In genomic region chr19:35738021-35738886, GRCh38 we compare ENCODE assay signal across 9 cellular contexts. TPM values are rescaled to one million over a fixed set of nuclear protein-coding genes. Genes with fewer than 3 reads are reported as not detected.
DNase-seq lines count a peak whose midpoint lies in the region; ATAC-seq and TF ChIP-seq lines count a peak whose summit lies in the region.
"Had no signal": no experiment of that assay in that cellular context is flagged by ENCODE, and none has a peak within 500 bp of the region (broad histone marks: within the 10 kb centered on the region; RNA-seq: fewer than 3 reads in every experiment).

No MANE protein-coding gene starts in this region.

- H3K27me3 ChIP-seq in body of pancreas: no peaks in the 10 kb centered on the region
- no peaks in the 10 kb centered on the region for H3K27me3 ChIP-seq in SK-N-SH (ENCODE audit: insufficient read depth)
- H3K27me3 ChIP-seq: gastroesophageal sphincter had no signal

- H3K4me1 ChIP-seq in body of pancreas (peaks cover 15% of the 10 kb centered on the region), SK-N-SH (ENCODE audit: control insufficient read depth in 1 of 2, insufficient read depth in 2 of 2, low read depth in 1 of 2, low read length in 1 of 2) (peaks cover 0 to 10% of the 10 kb centered on the region in 2 experiments; a peak in 1 of 4 replicates)

- no peak overlapping the region for H3K9ac ChIP-seq in SK-N-SH

- POLR2A ChIA-PET in SK-N-SH (lab: Yijun Ruan, JAX): no interaction called here

- ATAC-seq in activated naive CD4-positive, alpha-beta T cell treated with anti-CD3 and anti-CD28 coated beads, Interleukin-2, amount 50 U/mL, for 72 hours: no peak
- ATAC-seq in body of pancreas: no peak
- ATAC-seq: gastroesophageal sphincter had no signal

- H3K4me2 ChIP-seq in SK-N-SH: no peak overlapping the region

- no peaks in the 10 kb centered on the region for H4K20me1 ChIP-seq in SK-N-SH (ENCODE audit: insufficient read depth)

- peaks cover 20 to 30% of the 10 kb centered on the region in 2 donors for H3K36me3 Mint-ChIP-seq in activated naive CD4-positive, alpha-beta T cell treated with anti-CD3 and anti-CD28 coated beads, Interleukin-2, amount 50 U/mL, for 72 hours
- peaks cover 41% of the 10 kb centered on the region for H3K36me3 Mint-ChIP-seq in brain
- H3K36me3 Mint-ChIP-seq in type B pancreatic cell: peaks cover 4% of the 10 kb centered on the region

- no peak overlapping the region for H3K4me3 ChIP-seq in body of pancreas
- no peak overlapping the region for H3K4me3 ChIP-seq in SK-N-SH (ENCODE audit: low read depth in 2 of 2, low read length in 1 of 2)
- H3K4me3 ChIP-seq: gastroesophageal sphincter, SK-N-MC had no signal

- TF ChIP-seq CTCF in brain (conservative IDR thresholded peaks at IDR 0.05) (no peak), type B pancreatic cell (conservative IDR thresholded peaks at IDR 0.05) (no peak), body of pancreas (IDR thresholded peaks at IDR 0.05) (no peak), SK-N-SH (IDR thresholded peaks at IDR 0.05) (no peak)

- 91 to 94% methylated on average over 33 to 34 of the region's 37 CpGs for WGBS in body of pancreas, 2 donors
- WGBS in SK-N-SH (ENCODE audit: low lambda C conversion rate): 93% methylated on average over 37 of the region's 37 CpGs

- intact Hi-C loops in body of pancreas (cut with DNase I): no loop called here

- H3K27ac ChIP-seq in body of pancreas (no peak overlapping the region), SK-N-SH (ENCODE audit: low read depth in 2 of 2, low read length in 1 of 2) (no peak overlapping the region)
- H3K27ac ChIP-seq: SK-N-MC had no signal

- no peak for TF ChIP-seq EP300 in SK-N-SH (IDR thresholded peaks at IDR 0.05; ENCODE audit: borderline replicate concordance in 1 of 2, low read depth in 1 of 2, low read length in 1 of 2)

- H3K9me3 ChIP-seq in body of pancreas (no peaks in the 10 kb centered on the region), SK-N-SH (no peaks in the 10 kb centered on the region)
- H3K9me3 ChIP-seq: gastroesophageal sphincter had no signal

- TF ChIP-seq RAD21 in SK-N-SH (IDR thresholded peaks at IDR 0.05; ENCODE audit: low read length): no peak

- TF ChIP-seq POLR2A in body of pancreas (IDR thresholded peaks at IDR 0.05): no peak

- H3F3A ChIP-seq in SK-N-SH (replicated peaks; ENCODE audit: insufficient read depth): peaks cover 8% of the 10 kb centered on the region

- no peaks in the 10 kb centered on the region for H3K9me2 ChIP-seq in SK-N-SH

- H3K36me3 ChIP-seq in body of pancreas (replicated peaks in 1 of 2; ENCODE audit: insufficient read depth in 1 of 2, low read depth in 2 of 2) (peaks cover 4 to 17% of the 10 kb centered on the region in 2 donors), SK-N-SH (replicated peaks in 1 of 2; ENCODE audit: control insufficient read depth in 1 of 2, insufficient read depth in 2 of 2, low read length in 1 of 2) (peaks cover 9 to 45% of the 10 kb centered on the region in 2 experiments)

- H3K4me1 Mint-ChIP-seq in brain: peaks cover 18% of the 10 kb centered on the region
- peaks cover 3% of the 10 kb centered on the region for H3K4me1 Mint-ChIP-seq in type B pancreatic cell (ENCODE audit: unreplicated experiment)

- no peaks in the 10 kb centered on the region for H3K27me3 Mint-ChIP-seq in brain
- H3K27me3 Mint-ChIP-seq in type B pancreatic cell: no peaks in the 10 kb centered on the region

- H3K4me3 Mint-ChIP-seq in brain (peak overlapping the region in 3 of 5 experiments; percentile 28 to 44 (median 33)), type B pancreatic cell (peak overlapping the region; percentile 34)

- H3K9me3 Mint-ChIP-seq in activated naive CD4-positive, alpha-beta T cell treated with anti-CD3 and anti-CD28 coated beads, Interleukin-2, amount 50 U/mL, for 72 hours: no peaks in the 10 kb centered on the region
- no peaks in the 10 kb centered on the region for H3K9me3 Mint-ChIP-seq in brain
- no peaks in the 10 kb centered on the region for H3K9me3 Mint-ChIP-seq in type B pancreatic cell

- H3K27ac Mint-ChIP-seq in activated naive CD4-positive, alpha-beta T cell treated with anti-CD3 and anti-CD28 coated beads, Interleukin-2, amount 50 U/mL, for 72 hours: peak overlapping the region; percentile 36 to 93
- H3K27ac Mint-ChIP-seq in brain (no peak overlapping the region), type B pancreatic cell (no peak overlapping the region)

- no peaks in the 10 kb centered on the region for H3K79me2 ChIP-seq in SK-N-SH (ENCODE audit: insufficient read depth)

- no peak for DNase-seq in activated naive CD4-positive, alpha-beta T cell treated with anti-CD3 and anti-CD28 coated beads, Interleukin-2, amount 50 U/mL, for 72 hours (ENCODE audit: low spot score in 2 of 2)
- no peak for DNase-seq in activated naive CD4-positive, alpha-beta T cell treated with Interleukin-2 at 50 U/mL for 16 hours
- DNase-seq in type B pancreatic cell (ENCODE audit: extremely low spot score, unreplicated experiment) (no peak), body of pancreas (no peak), SK-N-SH (no peak)
- DNase-seq: DMS153 had no signal

- CTCF ChIA-PET in SK-N-SH (lab: Yijun Ruan, JAX): interaction anchor here (1.0 to 1.2 kb wide), 2 partner anchors 20 to 82 kb away, joined by 3 read pairs; no protein-coding TSS in a partner anchor

- H2AFZ ChIP-seq in SK-N-SH (ENCODE audit: low read depth): no peak overlapping the region

TF ChIP-seq in SK-N-SH, 30 proteins besides CTCF, POLR2A, EP300 and RAD21 (continues in another document):
- TF ChIP-seq SIN3A (IDR thresholded peaks at IDR 0.05; ENCODE audit: borderline replicate concordance, low read depth, low read length): no peak
- no peak for TF ChIP-seq PBX3 (IDR thresholded peaks at IDR 0.05)
- TF ChIP-seq RXRA (IDR thresholded peaks at IDR 0.05; ENCODE audit: borderline replicate concordance, low read depth): no peak
- no peak for TF ChIP-seq POLR2AphosphoS5 (IDR thresholded peaks at IDR 0.05; ENCODE audit: low read depth, low read length)
- TF ChIP-seq FOSL2 (IDR thresholded peaks at IDR 0.05; ENCODE audit: borderline replicate concordance, low read depth): no peak
- TF ChIP-seq MXI1 (IDR thresholded peaks at IDR 0.05; ENCODE audit: low read depth, low read length): no peak
- TF ChIP-seq TEAD4 (IDR thresholded peaks at IDR 0.05; ENCODE audit: borderline replicate concordance, insufficient read depth): no peak

RNA-seq across cellular contexts. Expression of gene IGFLR1, which starts 4.0 kb away (rescaled TPM):
- 100 to 1,000 TPM in 1 of 2 donors, 10 to 100 TPM in 1; 74.6 to 245 TPM for total RNA-seq in activated naive CD4-positive, alpha-beta T cell treated with anti-CD3 and anti-CD28 coated beads, Interleukin-2, amount 50 U/mL, for 72 hours
- polyA plus RNA-seq in brain (ENCODE audit: insufficient read depth, low read depth, low replicate concordance): 11.2 TPM
- total RNA-seq in type B pancreatic cell (ENCODE audit: low replicate concordance): 1.5 and 3.8 TPM in 2 replicates
- 10 to 100 TPM in 1 of 2 donors, 1 to 10 TPM in 1; 6.0 to 11.2 TPM for total RNA-seq in body of pancreas
- 5.1 and 5.6 TPM in 2 replicates for polyA plus RNA-seq in SK-N-SH (2012; rRNA removed)
- polyA plus RNA-seq in SK-N-SH (2012; cell fraction: cytosol; rRNA removed): 2.2 and 5.0 TPM in 2 replicates
- polyA plus RNA-seq in SK-N-SH (2012; cell fraction: nucleus; rRNA removed): 7.2 and 14.5 TPM in 2 replicates

RNA-seq across cellular contexts. Expression of gene U2AF1L4, which starts 7.0 kb away (rescaled TPM):
- 10 to 100 TPM; 33.8 to 69.0 TPM for total RNA-seq in activated naive CD4-positive, alpha-beta T cell treated with anti-CD3 and anti-CD28 coated beads, Interleukin-2, amount 50 U/mL, for 72 hours
- polyA plus RNA-seq in brain (ENCODE audit: insufficient read depth, low read depth, low replicate concordance): 20.6 TPM
- total RNA-seq in type B pancreatic cell (ENCODE audit: low replicate concordance): 22.2 and 25.4 TPM in 2 replicates
- 10 to 100 TPM; 26.2 to 83.4 TPM for total RNA-seq in body of pancreas
- polyA plus RNA-seq in SK-N-SH (2012; rRNA removed): 25.9 and 29.4 TPM in 2 replicates
- polyA plus RNA-seq in SK-N-SH (2012; cell fraction: cytosol; rRNA removed): 14.9 and 16.6 TPM in 2 replicates
- 109 and 119 TPM in 2 replicates for polyA plus RNA-seq in SK-N-SH (2012; cell fraction: nucleus; rRNA removed)

RNA-seq across cellular contexts. Expression of gene PSENEN, which starts 7.2 kb away (rescaled TPM):
- 10 to 100 TPM; 43.2 to 49.4 TPM for total RNA-seq in activated naive CD4-positive, alpha-beta T cell treated with anti-CD3 and anti-CD28 coated beads, Interleukin-2, amount 50 U/mL, for 72 hours
- 153 TPM for polyA plus RNA-seq in brain (ENCODE audit: insufficient read depth, low read depth, low replicate concordance)
- total RNA-seq in type B pancreatic cell (ENCODE audit: low replicate concordance): 74.2 and 85.4 TPM in 2 replicates
- 10 to 100 TPM; 10.6 to 21.1 TPM for total RNA-seq in body of pancreas
- 66.3 and 99.2 TPM in 2 replicates for polyA plus RNA-seq in SK-N-SH (2012; rRNA removed)
- 61.7 and 73.5 TPM in 2 replicates for polyA plus RNA-seq in SK-N-SH (2012; cell fraction: cytosol; rRNA removed)
- polyA plus RNA-seq in SK-N-SH (2012; cell fraction: nucleus; rRNA removed): 29.1 and 42.7 TPM in 2 replicates

RNA-seq across cellular contexts. Expression of gene LIN37, which starts 10.1 kb away (rescaled TPM):
- total RNA-seq in activated naive CD4-positive, alpha-beta T cell treated with anti-CD3 and anti-CD28 coated beads, Interleukin-2, amount 50 U/mL, for 72 hours: 10 to 100 TPM; 11.2 to 25.0 TPM
- 21.2 TPM for polyA plus RNA-seq in brain (ENCODE audit: insufficient read depth, low read depth, low replicate concordance)
- total RNA-seq in type B pancreatic cell (ENCODE audit: low replicate concordance): 15.5 and 17.9 TPM in 2 replicates
- total RNA-seq in body of pancreas: 1 to 10 TPM; 6.7 to 7.6 TPM
- 21.1 and 25.2 TPM in 2 replicates for polyA plus RNA-seq in SK-N-SH (2012; rRNA removed)
- polyA plus RNA-seq in SK-N-SH (2012; cell fraction: cytosol; rRNA removed): 7.1 and 11.0 TPM in 2 replicates
- polyA plus RNA-seq in SK-N-SH (2012; cell fraction: nucleus; rRNA removed): 68.2 and 85.3 TPM in 2 replicates

RNA-seq across cellular contexts. Expression of gene HSPB6, which starts 18.6 kb away (rescaled TPM):
- total RNA-seq in activated naive CD4-positive, alpha-beta T cell treated with anti-CD3 and anti-CD28 coated beads, Interleukin-2, amount 50 U/mL, for 72 hours: under 1 TPM; 0.32 to 0.99 TPM
- polyA plus RNA-seq in brain (ENCODE audit: insufficient read depth, low read depth, low replicate concordance) (25.1 TPM), SK-N-SH (2012; rRNA removed) (0.10 and 0.43 TPM in 2 replicates)
- total RNA-seq in type B pancreatic cell (ENCODE audit: low replicate concordance) (0.43 and 0.60 TPM in 2 replicates), body of pancreas (100 to 1,000 TPM in 1 of 2 donors, 10 to 100 TPM in 1; 35.0 to 117 TPM)
- 0.10 and 0.21 TPM in 2 replicates for polyA plus RNA-seq in SK-N-SH (2012; cell fraction: cytosol; rRNA removed)
- 0.12 and 0.14 TPM in 2 replicates for polyA plus RNA-seq in SK-N-SH (2012; cell fraction: nucleus; rRNA removed)

Comparison
In these comparisons a context has a peak if more than half of its experiments do, and no peak if none do; other contexts are left out.
1. H3K27ac Mint-ChIP-seq: peak in activated naive CD4-positive, alpha-beta T cell treated with anti-CD3 and anti-CD28 coated beads, Interleukin-2, amount 50 U/mL, for 72 hours (2 of 2); none in brain (0 of 5) and type B pancreatic cell (single experiment).
2. RNA of gene IGFLR1, which starts 4.0 kb away (total RNA-seq): 74.6 to 245 TPM in activated naive CD4-positive, alpha-beta T cell treated with anti-CD3 and anti-CD28 coated beads, Interleukin-2, amount 50 U/mL, for 72 hours; 6.0 to 11.2 TPM in body of pancreas and 1.5 to 3.8 TPM in type B pancreatic cell; every median in the first group is over 4 times any median in the second.